ENCODE assay signal across 13 cellular contexts in the genomic region with DNA sequence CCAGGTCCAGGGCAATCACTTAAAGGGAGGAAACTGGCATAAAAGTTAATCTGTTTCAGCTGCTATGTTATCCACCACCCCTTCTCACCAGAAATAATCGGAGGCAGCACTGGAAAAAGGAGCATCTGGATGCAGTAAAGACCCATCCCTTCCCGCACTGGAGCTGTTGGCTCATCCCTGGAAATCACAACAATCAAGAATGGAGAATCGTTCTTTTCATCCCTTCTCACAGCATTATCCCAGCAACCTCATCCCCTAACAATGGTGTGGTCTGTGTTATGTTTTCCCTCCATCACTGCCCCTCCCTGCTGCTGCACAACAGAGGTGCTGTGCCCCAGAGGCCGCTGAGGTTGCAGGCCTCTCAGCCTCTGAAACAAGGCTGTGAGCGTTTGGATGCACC.
DNase-seq lines count a peak whose midpoint lies in the region; ATAC-seq, FAIRE-seq and TF ChIP-seq lines count a peak whose summit lies in the region.
"Had no signal": no experiment of that assay in that cellular context is flagged by ENCODE, and none has a peak within 500 bp of the region (broad histone marks: within the 10 kb centered on the region; RNA-seq: fewer than 3 reads in every experiment).

No MANE protein-coding gene starts in this region.

- in situ Hi-C loops in IMR-90 (cut with MboI; ENCODE audit: low sequenced_read_pairs): no loop called here

- H3K4me2 ChIP-seq in IMR-90 (ENCODE audit: low read depth, low read length): no peak overlapping the region
- H3K4me2 ChIP-seq: PC-9 had no signal

- H3K27me3 ChIP-seq in IMR-90 (ENCODE audit: control insufficient read depth, insufficient read depth, low read length) (no peaks in the 10 kb centered on the region), neuron (ENCODE audit: insufficient read depth, low read length) (no peaks in the 10 kb centered on the region)

- intact Hi-C loops in IMR-90 (cut with micrococcal nuclease): loop anchor here (5.0 kb wide), 1 partner anchor 1026 kb away; no protein-coding TSS in a partner anchor

- 0 out of 2 replicates have a peak overlapping the region, but pooled peaks have one; percentile 30 for H2AK5ac ChIP-seq in IMR-90 (ENCODE audit: low read depth, low read length)

- no peak for TF ChIP-seq POLR2A in IMR-90 (IDR thresholded peaks at IDR 0.05; ENCODE audit: low read depth, low read length)

- no peak overlapping the region for H3K18ac ChIP-seq in IMR-90 (ENCODE audit: low read depth, low read length)

- H3K9me3 ChIP-seq in IMR-90 (ENCODE audit: control insufficient read depth, insufficient read depth, low read length) (no peaks in the 10 kb centered on the region), neuron (ENCODE audit: low read length) (no peaks in the 10 kb centered on the region)

- BruUV-seq in IMR-90 (replicated peaks; lab: Mats Ljungman, UMichigan): no TSS peak

- no peak for ATAC-seq in IMR-90 (ENCODE audit: low read depth)
- ATAC-seq in GM18517 (IDR thresholded peaks at IDR 0.05; ENCODE audit: unreplicated experiment): no peak
- no peak for ATAC-seq in HG02623 (IDR thresholded peaks at IDR 0.05; ENCODE audit: unreplicated experiment)
- ATAC-seq: natural killer cell had no signal

- H3K27ac ChIP-seq in IMR-90 (ENCODE audit: insufficient read depth, low read length): no peak overlapping the region
- H3K27ac ChIP-seq: C4-2B, PC-9 had no signal

- H3K4me1 ChIP-seq in IMR-90 (ENCODE audit: control insufficient read depth, insufficient read depth, low read length): peaks cover 13% of the 10 kb centered on the region; the same call in 1 of the 2 replicates
- peaks cover 35% of the 10 kb centered on the region for H3K4me1 ChIP-seq in neuron (ENCODE audit: insufficient read depth, low read length)

- CTCF ChIA-PET in IMR-90 (lab: Yijun Ruan, JAX): interaction anchor here (0.6 kb wide), 1 partner anchor 63 kb away, joined by 3 read pairs; no protein-coding TSS in a partner anchor

- no peak overlapping the region for H2BK15ac ChIP-seq in IMR-90 (ENCODE audit: low read depth, low read length)

- POLR2A ChIA-PET in IMR-90 (lab: Charles Lee; ENCODE audit: unreplicated experiment): no interaction called here

- peaks cover 6% of the 10 kb centered on the region; the same call in 1 of the 2 replicates for H4K20me1 ChIP-seq in IMR-90 (ENCODE audit: insufficient read depth, low read length)

- H3K36me3 ChIP-seq in IMR-90 (ENCODE audit: control insufficient read depth, insufficient read depth, low read length): no peaks in the 10 kb centered on the region
- H3K36me3 ChIP-seq in neuron (ENCODE audit: insufficient read depth, low read length): no peaks in the 10 kb centered on the region

- H3K4me3 ChIP-seq in IMR-90 (ENCODE audit: insufficient read depth, low read depth, low read length) (no peak overlapping the region), neuron (ENCODE audit: low read length) (peak overlapping the region; percentile 30)
- H3K4me3 ChIP-seq: PC-9 had no signal

- no peak overlapping the region for H2BK120ac ChIP-seq in IMR-90 (ENCODE audit: low read depth, low read length)

- H2AFZ ChIP-seq in IMR-90 (replicated peaks; ENCODE audit: low read length, poor library complexity) (peak overlapping the region; percentile 66), neuron (ENCODE audit: low read depth, low read length) (peak overlapping the region; percentile 11)
- H2AFZ ChIP-seq: PC-9 had no signal

- H3K79me1 ChIP-seq in IMR-90 (ENCODE audit: low read depth in 1 of 2, low read length in 2 of 2): peaks cover 7 to 33% of the 10 kb centered on the region in 2 experiments

- no peak for TF ChIP-seq RAD21 in IMR-90 (IDR thresholded peaks at IDR 0.05; ENCODE audit: low read length)

- WGBS in IMR-90 (ENCODE audit: extremely low coverage in 2 of 2, insufficient read length in 1 of 2), 2 experiments: 20% methylated on average over 1 of the region's 5 CpGs; no CpG with 5 or more reads in 1 of the 2 experiments

- dilution Hi-C loops in IMR-90 (cut with HindIII; ENCODE audit: low sequenced_read_pairs, unreplicated experiment): no loop called here

- peak; percentile 41 for DNase-seq in AG08395 (ENCODE audit: low spot score)
- DNase-seq in IMR-90: no peak
- no peak for DNase-seq in activated naive CD4-positive, alpha-beta T cell treated with anti-CD3 and anti-CD28 coated beads, Interleukin-2, amount 50 U/mL, for 16 hours
- no peak for DNase-seq in dedifferentiated amniotic fluid mesenchymal stem cell (ENCODE audit: extremely low spot score)
- DNase-seq: natural killer cell, NCI-H1436 treated with DMSO at 0.1 percent for 48 hours, PC-9 had no signal

- H4K8ac ChIP-seq in IMR-90 (ENCODE audit: low read depth in 2 of 2, low read length in 2 of 2): 0 out of 4 replicates have a peak overlapping the region, but pooled peaks of 1 of the 2 experiments have one; percentile 60

- H3K9me1 ChIP-seq in IMR-90 (ENCODE audit: insufficient read depth, low read length): peaks cover 11% of the 10 kb centered on the region

- H4K91ac ChIP-seq in IMR-90 (ENCODE audit: insufficient read depth, low read depth, low read length): no peak overlapping the region

- H2AK9ac ChIP-seq in IMR-90 (replicated peaks; ENCODE audit: low read depth, low read length, poor library complexity): peak overlapping the region; percentile 9

- no peak overlapping the region for H3K56ac ChIP-seq in IMR-90 (ENCODE audit: extremely low read depth, insufficient read depth, low read length)

- peak overlapping the region; percentile 25; the same call in 1 of the 2 replicates for H3K14ac ChIP-seq in IMR-90 (replicated peaks; ENCODE audit: low read depth, low read length)

- no peak overlapping the region for H4K5ac ChIP-seq in IMR-90 (ENCODE audit: low read depth, low read length)

- TF ChIP-seq CTCF in IMR-90 (conservative IDR thresholded peaks at IDR 0.05; ENCODE audit: low read depth, low read length): no peak

- H3K23ac ChIP-seq in IMR-90 (ENCODE audit: low read depth, low read length): no peak overlapping the region; the same call in 1 of the 2 replicates

- no peak overlapping the region for H3K9ac ChIP-seq in IMR-90 (ENCODE audit: low read depth, low read length)

- H3K4ac ChIP-seq in IMR-90 (ENCODE audit: low read depth, low read length): peak overlapping the region; percentile 10; the same call in 1 of the 2 replicates

- no peak overlapping the region for H2BK5ac ChIP-seq in IMR-90 (ENCODE audit: low read depth, low read length, poor library complexity, severe bottlenecking)

- peak; percentile 8 for FAIRE-seq in endometrium (lab: Jason Lieb, UNC)
- FAIRE-seq: colon had no signal

- no peak overlapping the region for H2BK20ac ChIP-seq in IMR-90 (ENCODE audit: low read depth, low read length)

TF ChIP-seq in IMR-90, 13 proteins besides CTCF, POLR2A, EP300 and RAD21:
- TF ChIP-seq BHLHE40 (IDR thresholded peaks at IDR 0.05; ENCODE audit: low read depth, low read length): no peak
